In the genomic region with DNA sequence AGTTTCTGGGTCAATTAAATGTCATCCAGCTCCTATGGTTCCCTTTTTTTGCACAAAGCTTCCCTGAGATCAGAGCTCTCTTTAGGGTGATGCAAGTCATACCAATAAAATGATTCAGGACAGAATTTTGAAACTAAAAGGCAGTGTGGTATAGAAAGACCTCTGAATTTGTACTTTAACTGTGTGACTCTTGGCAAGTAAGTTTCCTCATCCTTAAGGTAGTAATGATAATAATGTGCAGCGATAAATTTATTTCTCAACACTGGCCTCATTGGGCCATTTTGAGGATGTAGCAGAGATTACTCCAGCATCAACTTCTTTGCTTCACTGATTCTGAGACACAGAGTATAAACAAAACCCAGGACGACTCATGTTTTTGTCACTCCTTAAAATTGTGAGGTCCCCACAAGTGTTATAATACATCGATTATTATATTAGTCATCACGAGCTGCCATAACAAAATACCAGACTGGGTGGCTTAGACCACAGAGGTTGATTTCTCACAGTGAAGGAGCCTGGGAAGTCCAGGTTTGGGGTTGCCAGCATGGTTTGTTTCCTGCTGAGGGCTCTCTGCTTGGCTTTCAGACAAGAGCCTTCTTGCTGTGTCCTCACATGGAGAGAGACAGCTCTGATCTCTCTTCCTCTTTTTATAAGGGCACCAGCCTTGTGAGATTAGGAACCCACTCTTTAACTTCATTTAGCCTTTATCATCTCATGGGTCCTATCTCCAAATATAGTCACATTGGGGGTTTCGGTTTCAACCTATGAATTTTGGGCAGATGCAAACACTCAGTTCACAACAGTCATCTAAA, we compare ENCODE assay signal across 9 cellular contexts.
DNase-seq lines count a peak whose midpoint lies in the region; ATAC-seq and TF ChIP-seq lines count a peak whose summit lies in the region.
"Had no signal": no experiment of that assay in that cellular context is flagged by ENCODE, and none has a peak within 500 bp of the region (broad histone marks: within the 10 kb centered on the region; RNA-seq: fewer than 3 reads in every experiment).

No MANE protein-coding gene starts in this region.

- H3K9me3 ChIP-seq in RWPE2 (ENCODE audit: severe bottlenecking): no peaks in the 10 kb centered on the region

- TF ChIP-seq CTCF in RWPE2 (IDR thresholded peaks at IDR 0.05; ENCODE audit: poor library complexity, severe bottlenecking): no peak

- no peak overlapping the region for H3K27ac ChIP-seq in RWPE2 (ENCODE audit: poor library complexity, severe bottlenecking)
- H3K27ac ChIP-seq: C4-2B had no signal

- H3K36me3 Mint-ChIP-seq in activated CD4-positive, alpha-beta T cell treated with anti-CD3 and anti-CD28 coated beads for 36 hours (ENCODE audit: low read depth): no peaks in the 10 kb centered on the region
- H3K36me3 Mint-ChIP-seq in activated CD4-positive, alpha-beta T cell treated with anti-CD3 and anti-CD28 coated beads, Interleukin-2, amount 10 ng/mL, durations not matched to agents 7 days and 5 days (ENCODE audit: low read depth): no peaks in the 10 kb centered on the region

- no peaks in the 10 kb centered on the region for H3K36me3 ChIP-seq in RWPE2 (ENCODE audit: low read depth)

- H3K27me3 ChIP-seq in RWPE2 (ENCODE audit: insufficient read depth, poor library complexity, severe bottlenecking): no peaks in the 10 kb centered on the region

- H3K4me1 Mint-ChIP-seq in activated CD4-positive, alpha-beta T cell treated with anti-CD3 and anti-CD28 coated beads for 36 hours: peaks cover 8% of the 10 kb centered on the region
- peaks cover 3% of the 10 kb centered on the region for H3K4me1 Mint-ChIP-seq in activated CD4-positive, alpha-beta T cell treated with anti-CD3 and anti-CD28 coated beads, Interleukin-2, amount 10 ng/mL, durations not matched to agents 7 days and 5 days

- H3K4me3 Mint-ChIP-seq in activated CD4-positive, alpha-beta T cell treated with anti-CD3 and anti-CD28 coated beads for 36 hours: no peak overlapping the region
- H3K4me3 Mint-ChIP-seq in activated CD4-positive, alpha-beta T cell treated with anti-CD3 and anti-CD28 coated beads, Interleukin-2, amount 10 ng/mL, durations not matched to agents 7 days and 5 days: no peak overlapping the region

- intact Hi-C loops in activated CD4-positive, alpha-beta T cell treated with anti-CD3 and anti-CD28 coated beads for 36 hours (cut with DNase I, micrococcal nuclease): no loop called here

- no peaks in the 10 kb centered on the region for H3K9me3 Mint-ChIP-seq in activated CD4-positive, alpha-beta T cell treated with anti-CD3 and anti-CD28 coated beads for 36 hours (ENCODE audit: low read depth)
- H3K9me3 Mint-ChIP-seq in activated CD4-positive, alpha-beta T cell treated with anti-CD3 and anti-CD28 coated beads, Interleukin-2, amount 10 ng/mL, durations not matched to agents 7 days and 5 days: no peaks in the 10 kb centered on the region

- ATAC-seq in activated CD4-positive, alpha-beta T cell treated with anti-CD3 and anti-CD28 coated beads for 36 hours: peak; percentile 65
- ATAC-seq in HG02938 (IDR thresholded peaks at IDR 0.05; ENCODE audit: unreplicated experiment): peak; percentile 95
- peak; percentile 67 for ATAC-seq in RWPE2 (ENCODE audit: low read depth)

- peak; percentile 12 for DNase-seq in activated CD4-positive, alpha-beta T cell treated with anti-CD3 and anti-CD28 coated beads for 36 hours
- no peak for DNase-seq in activated CD4-positive, alpha-beta T cell treated with anti-CD3 and anti-CD28 coated beads, Interleukin-2, amount 10 ng/mL, durations not matched to agents 7 days and 5 days
- DNase-seq in RWPE2 (ENCODE audit: low spot score) (no peak), non-pigmented ciliary epithelial cell (ENCODE audit: low read depth) (peak; percentile 59), NCI-H526 treated with DMSO at 0.1 percent for 48 hours (lab: John Stamatoyannopoulos, UW) (no peak), pons (ENCODE audit: low spot score) (no peak)
- DNase-seq in activated effector memory CD4-positive, alpha-beta T cell treated with anti-CD3 and anti-CD28 coated beads, Interleukin-2, amount 50 U/mL, for 16 hours: no peak

- H3K27me3 Mint-ChIP-seq in activated CD4-positive, alpha-beta T cell treated with anti-CD3 and anti-CD28 coated beads for 36 hours: peaks cover 5% of the 10 kb centered on the region
- no peaks in the 10 kb centered on the region for H3K27me3 Mint-ChIP-seq in activated CD4-positive, alpha-beta T cell treated with anti-CD3 and anti-CD28 coated beads, Interleukin-2, amount 10 ng/mL, durations not matched to agents 7 days and 5 days

- no peak overlapping the region for H3K27ac Mint-ChIP-seq in activated CD4-positive, alpha-beta T cell treated with anti-CD3 and anti-CD28 coated beads for 36 hours
- no peak overlapping the region for H3K27ac Mint-ChIP-seq in activated CD4-positive, alpha-beta T cell treated with anti-CD3 and anti-CD28 coated beads, Interleukin-2, amount 10 ng/mL, durations not matched to agents 7 days and 5 days

- H3K4me1 ChIP-seq in RWPE2 (ENCODE audit: insufficient read depth, poor library complexity, severe bottlenecking): peaks cover 4% of the 10 kb centered on the region

- H3K4me3 ChIP-seq in RWPE2 (ENCODE audit: severe bottlenecking): no peak overlapping the region

- CTCF ChIA-PET in activated CD4-positive, alpha-beta T cell treated with anti-CD3 and anti-CD28 coated beads for 36 hours (lab: Charles Lee): interaction anchor here (0.8 kb wide), 1 partner anchor 235 kb away, joined by 5 read pairs; no protein-coding TSS in a partner anchor
- CTCF ChIA-PET in activated CD4-positive, alpha-beta T cell treated with anti-CD3 and anti-CD28 coated beads, Interleukin-2, amount 10 ng/mL, durations not matched to agents 7 days and 5 days (lab: Charles Lee): no interaction called here

- POLR2A ChIA-PET in activated CD4-positive, alpha-beta T cell treated with anti-CD3 and anti-CD28 coated beads for 36 hours (lab: Charles Lee): no interaction called here
- POLR2A ChIA-PET in activated CD4-positive, alpha-beta T cell treated with anti-CD3 and anti-CD28 coated beads, Interleukin-2, amount 10 ng/mL, durations not matched to agents 7 days and 5 days (lab: Charles Lee): no interaction called here

Comparison
In these comparisons a context has a peak if more than half of its experiments do, and no peak if none do; other contexts are left out.
1. DNase-seq: peak in activated CD4-positive, alpha-beta T cell treated with anti-CD3 and anti-CD28 coated beads for 36 hours (single experiment) and non-pigmented ciliary epithelial cell (single experiment); none in activated CD4-positive, alpha-beta T cell treated with anti-CD3 and anti-CD28 coated beads, Interleukin-2, amount 10 ng/mL, durations not matched to agents 7 days and 5 days (single experiment), RWPE2 (single experiment), activated effector memory CD4-positive, alpha-beta T cell treated with anti-CD3 and anti-CD28 coated beads, Interleukin-2, amount 50 U/mL, for 16 hours (single experiment), NCI-H526 treated with DMSO at 0.1 percent for 48 hours (single experiment) and pons (single experiment).
2. Peak in every context shown above with its lines, with median percentiles within 50 percentile points of each other: ATAC-seq.